Comparison of ENCODE assay signal across 2 cellular contexts in the genomic region with DNA sequence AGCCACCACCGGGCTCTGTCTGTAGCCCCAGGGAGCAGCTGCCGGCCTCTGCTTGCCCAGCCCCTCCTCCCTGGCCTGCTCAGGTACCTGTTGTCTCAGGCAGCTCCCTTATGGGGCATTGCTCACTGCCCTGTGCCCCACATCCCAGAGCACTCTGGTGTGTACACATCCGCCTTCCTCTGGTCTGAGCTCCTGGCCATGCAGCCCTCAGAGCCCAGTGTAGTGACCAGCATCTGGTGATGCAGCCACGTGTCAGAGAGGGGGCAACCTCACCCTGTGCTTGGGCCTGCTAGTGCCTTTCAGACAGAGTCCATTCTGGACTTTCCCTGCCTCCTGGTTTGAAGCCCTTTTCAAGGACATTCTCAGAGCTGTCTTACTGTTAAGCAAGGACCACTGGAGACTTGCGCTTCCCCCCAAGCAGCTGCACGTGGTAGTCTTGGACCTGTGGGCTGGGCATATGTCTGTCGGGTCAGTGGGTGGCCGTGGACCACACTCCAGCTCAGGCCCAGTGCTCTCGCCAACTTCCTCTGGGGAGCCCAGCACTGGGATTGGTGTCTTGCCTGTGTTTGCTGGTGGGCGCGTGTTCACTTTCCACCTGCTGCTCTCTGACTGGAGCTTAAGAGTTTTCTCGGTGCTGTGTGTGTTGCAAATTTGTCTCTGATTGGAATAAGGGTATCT.
TF ChIP-seq lines count a peak whose summit lies in the region.

No MANE protein-coding gene starts in this region.

TF ChIP-seq in GM23338, 12 proteins besides CTCF, POLR2A, EP300 and RAD21 (continued from another document and continues in another):
- no peak for TF ChIP-seq REST (IDR thresholded peaks at IDR 0.05; ENCODE audit: unreplicated experiment)
- no peak for TF ChIP-seq POLR2AphosphoS5 (IDR thresholded peaks at IDR 0.05; ENCODE audit: low read depth)
- TF ChIP-seq, protein P1, sequence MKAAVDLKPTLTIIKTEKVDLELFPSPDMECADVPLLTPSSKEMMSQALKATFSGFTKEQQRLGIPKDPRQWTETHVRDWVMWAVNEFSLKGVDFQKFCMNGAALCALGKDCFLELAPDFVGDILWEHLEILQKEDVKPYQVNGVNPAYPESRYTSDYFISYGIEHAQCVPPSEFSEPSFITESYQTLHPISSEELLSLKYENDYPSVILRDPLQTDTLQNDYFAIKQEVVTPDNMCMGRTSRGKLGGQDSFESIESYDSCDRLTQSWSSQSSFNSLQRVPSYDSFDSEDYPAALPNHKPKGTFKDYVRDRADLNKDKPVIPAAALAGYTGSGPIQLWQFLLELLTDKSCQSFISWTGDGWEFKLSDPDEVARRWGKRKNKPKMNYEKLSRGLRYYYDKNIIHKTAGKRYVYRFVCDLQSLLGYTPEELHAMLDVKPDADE (IDR thresholded peaks at IDR 0.05): no peak
- no peak for TF ChIP-seq EZH2phosphoT487 (IDR thresholded peaks at IDR 0.05; ENCODE audit: unreplicated experiment)
- no peak for TF ChIP-seq CREB1 (CRISPR knock-in tag; IDR thresholded peaks at IDR 0.05; ENCODE audit: low read depth)
- no peak for TF ChIP-seq NANOG (IDR thresholded peaks at IDR 0.05; ENCODE audit: borderline replicate concordance)
- no peak for TF ChIP-seq ZNF331 (CRISPR knock-in tag; IDR thresholded peaks at IDR 0.05; ENCODE audit: low read depth)
- TF ChIP-seq ZNF114 (CRISPR knock-in tag; IDR thresholded peaks at IDR 0.05): no peak
- no peak for TF ChIP-seq EZH2 (IDR thresholded peaks at IDR 0.05; ENCODE audit: low read depth, unreplicated experiment)

TF ChIP-seq in WTC11, 78 proteins besides CTCF, POLR2A, EP300 and RAD21 (continued from another document):
- TF ChIP-seq, protein P2, sequence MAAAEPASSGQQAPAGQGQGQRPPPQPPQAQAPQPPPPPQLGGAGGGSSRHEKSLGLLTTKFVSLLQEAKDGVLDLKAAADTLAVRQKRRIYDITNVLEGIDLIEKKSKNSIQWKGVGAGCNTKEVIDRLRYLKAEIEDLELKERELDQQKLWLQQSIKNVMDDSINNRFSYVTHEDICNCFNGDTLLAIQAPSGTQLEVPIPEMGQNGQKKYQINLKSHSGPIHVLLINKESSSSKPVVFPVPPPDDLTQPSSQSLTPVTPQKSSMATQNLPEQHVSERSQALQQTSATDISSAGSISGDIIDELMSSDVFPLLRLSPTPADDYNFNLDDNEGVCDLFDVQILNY (CRISPR knock-in tag; IDR thresholded peaks at IDR 0.05): no peak
- TF ChIP-seq, protein P3, sequence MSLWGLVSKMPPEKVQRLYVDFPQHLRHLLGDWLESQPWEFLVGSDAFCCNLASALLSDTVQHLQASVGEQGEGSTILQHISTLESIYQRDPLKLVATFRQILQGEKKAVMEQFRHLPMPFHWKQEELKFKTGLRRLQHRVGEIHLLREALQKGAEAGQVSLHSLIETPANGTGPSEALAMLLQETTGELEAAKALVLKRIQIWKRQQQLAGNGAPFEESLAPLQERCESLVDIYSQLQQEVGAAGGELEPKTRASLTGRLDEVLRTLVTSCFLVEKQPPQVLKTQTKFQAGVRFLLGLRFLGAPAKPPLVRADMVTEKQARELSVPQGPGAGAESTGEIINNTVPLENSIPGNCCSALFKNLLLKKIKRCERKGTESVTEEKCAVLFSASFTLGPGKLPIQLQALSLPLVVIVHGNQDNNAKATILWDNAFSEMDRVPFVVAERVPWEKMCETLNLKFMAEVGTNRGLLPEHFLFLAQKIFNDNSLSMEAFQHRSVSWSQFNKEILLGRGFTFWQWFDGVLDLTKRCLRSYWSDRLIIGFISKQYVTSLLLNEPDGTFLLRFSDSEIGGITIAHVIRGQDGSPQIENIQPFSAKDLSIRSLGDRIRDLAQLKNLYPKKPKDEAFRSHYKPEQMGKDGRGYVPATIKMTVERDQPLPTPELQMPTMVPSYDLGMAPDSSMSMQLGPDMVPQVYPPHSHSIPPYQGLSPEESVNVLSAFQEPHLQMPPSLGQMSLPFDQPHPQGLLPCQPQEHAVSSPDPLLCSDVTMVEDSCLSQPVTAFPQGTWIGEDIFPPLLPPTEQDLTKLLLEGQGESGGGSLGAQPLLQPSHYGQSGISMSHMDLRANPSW (CRISPR knock-in tag; conservative IDR thresholded peaks at IDR 0.05; ENCODE audit: low read depth): no peak
- no peak for TF ChIP-seq ZNF396 (CRISPR knock-in tag; IDR thresholded peaks at IDR 0.05; ENCODE audit: borderline replicate concordance)
- no peak for TF ChIP-seq FOXJ3 (CRISPR knock-in tag; IDR thresholded peaks at IDR 0.05; ENCODE audit: borderline replicate concordance)
- no peak for TF ChIP-seq ATF1 (CRISPR knock-in tag; IDR thresholded peaks at IDR 0.05)
- no peak for TF ChIP-seq E2F1 (CRISPR knock-in tag; IDR thresholded peaks at IDR 0.05)
- TF ChIP-seq, protein P4, sequence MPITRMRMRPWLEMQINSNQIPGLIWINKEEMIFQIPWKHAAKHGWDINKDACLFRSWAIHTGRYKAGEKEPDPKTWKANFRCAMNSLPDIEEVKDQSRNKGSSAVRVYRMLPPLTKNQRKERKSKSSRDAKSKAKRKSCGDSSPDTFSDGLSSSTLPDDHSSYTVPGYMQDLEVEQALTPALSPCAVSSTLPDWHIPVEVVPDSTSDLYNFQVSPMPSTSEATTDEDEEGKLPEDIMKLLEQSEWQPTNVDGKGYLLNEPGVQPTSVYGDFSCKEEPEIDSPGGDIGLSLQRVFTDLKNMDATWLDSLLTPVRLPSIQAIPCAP (CRISPR knock-in tag; IDR thresholded peaks at IDR 0.05): no peak
- no peak for TF ChIP-seq FOXK1 (CRISPR knock-in tag; IDR thresholded peaks at IDR 0.05)
- TF ChIP-seq RORB (CRISPR knock-in tag; IDR thresholded peaks at IDR 0.05): no peak
- no peak for TF ChIP-seq CDX4 (CRISPR knock-in tag; IDR thresholded peaks at IDR 0.05; ENCODE audit: borderline replicate concordance)
- no peak for TF ChIP-seq SP1 (CRISPR knock-in tag; conservative IDR thresholded peaks at IDR 0.05)
